In the genomic region with DNA sequence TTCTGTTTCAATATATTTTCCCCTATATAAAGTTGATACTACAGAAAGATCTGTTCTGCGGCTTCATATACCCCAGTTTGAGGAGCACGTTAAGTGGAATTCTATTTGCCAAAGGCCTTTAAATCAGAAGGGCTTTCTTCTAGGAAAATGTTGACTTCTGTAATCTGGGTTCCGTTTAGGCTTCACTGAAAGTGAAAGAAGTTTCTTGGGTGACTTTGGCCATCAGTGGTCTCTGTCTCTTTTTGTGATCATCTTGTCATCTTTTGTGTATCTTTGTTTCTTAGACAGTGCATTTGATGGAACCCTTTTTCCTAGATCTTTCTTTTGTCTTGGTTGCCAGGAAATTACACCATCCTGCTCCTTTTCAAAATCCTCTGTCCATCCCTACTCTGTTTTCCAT, we compare ENCODE assay signal across 21 cellular contexts.
"Had no signal": no experiment of that assay in that cellular context is flagged by ENCODE, and none has a peak within 500 bp of the region (broad histone marks: within the 10 kb centered on the region; RNA-seq: fewer than 3 reads in every experiment).

No MANE protein-coding gene starts in this region.

- DNase-seq: dermis blood vessel endothelial cell; erythroblast; foreskin keratinocyte; kidney; left cardiac atrium; left ventricle myocardium superior; midbrain; occipital lobe; pancreas; right cardiac atrium; stimulated activated CD4-positive, alpha-beta T cell treated with anti-CD3 and anti-CD28 coated beads, Interleukin-2, amount 100 ng/mL, for 48 hours; stimulated activated naive CD4-positive, alpha-beta T cell treated with Interleukin-2 at 50 U/mL for 16 hours; thyroid gland; upper lobe of right lung had no signal

- H3K9ac ChIP-seq: neural progenitor cell had no signal

- H3K4me1 ChIP-seq: neural progenitor cell, suprapubic skin, vagina had no signal

- H3K4me2 ChIP-seq: neural progenitor cell, smooth muscle cell had no signal

- H3K27ac Mint-ChIP-seq: natural killer cell treated with Interleukin-12 subunit alpha and Interleukin-12 subunit beta and Interleukin-15 and Interleukin-18, amount 100 ng/mL, for 72 hours; neural progenitor cell; progenitor cell of endocrine pancreas had no signal

- H3K4me3 ChIP-seq: lung, neural progenitor cell, pancreas, smooth muscle cell, suprapubic skin, thyroid gland, upper lobe of right lung, vagina had no signal

- H3K4me3 Mint-ChIP-seq: natural killer cell treated with Interleukin-12 subunit alpha and Interleukin-12 subunit beta and Interleukin-15 and Interleukin-18, amount 100 ng/mL, for 72 hours; neural progenitor cell had no signal

- H3K9me3 Mint-ChIP-seq: natural killer cell treated with Interleukin-12 subunit alpha and Interleukin-12 subunit beta and Interleukin-15 and Interleukin-18, amount 100 ng/mL, for 72 hours; neural progenitor cell had no signal

- H3K27ac ChIP-seq: foreskin keratinocyte, neural progenitor cell, pancreas, suprapubic skin, thyroid gland, upper lobe of right lung, vagina had no signal

- ATAC-seq: foreskin keratinocyte; left cardiac atrium; left ventricle myocardium superior; natural killer cell treated with Interleukin-12 subunit alpha and Interleukin-12 subunit beta and Interleukin-15 and Interleukin-18, amount 100 ng/mL, for 72 hours; pancreas; right cardiac atrium; upper lobe of right lung had no signal

- H3K9me3 ChIP-seq: pancreas, suprapubic skin, thyroid gland, upper lobe of right lung, vagina had no signal

- H2AFZ ChIP-seq: neural progenitor cell had no signal

- H3K36me3 Mint-ChIP-seq: natural killer cell treated with Interleukin-12 subunit alpha and Interleukin-12 subunit beta and Interleukin-15 and Interleukin-18, amount 100 ng/mL, for 72 hours; neural progenitor cell had no signal

- H3K36me3 ChIP-seq: neural progenitor cell, pancreas, suprapubic skin, thyroid gland, upper lobe of right lung, vagina had no signal

- H3K27me3 ChIP-seq: foreskin keratinocyte, neural progenitor cell, pancreas, suprapubic skin, thyroid gland, upper lobe of right lung, vagina had no signal

- H3K4me1 Mint-ChIP-seq: neural progenitor cell had no signal
